11 cellular contexts compared by ENCODE assay signal in the genomic region with DNA sequence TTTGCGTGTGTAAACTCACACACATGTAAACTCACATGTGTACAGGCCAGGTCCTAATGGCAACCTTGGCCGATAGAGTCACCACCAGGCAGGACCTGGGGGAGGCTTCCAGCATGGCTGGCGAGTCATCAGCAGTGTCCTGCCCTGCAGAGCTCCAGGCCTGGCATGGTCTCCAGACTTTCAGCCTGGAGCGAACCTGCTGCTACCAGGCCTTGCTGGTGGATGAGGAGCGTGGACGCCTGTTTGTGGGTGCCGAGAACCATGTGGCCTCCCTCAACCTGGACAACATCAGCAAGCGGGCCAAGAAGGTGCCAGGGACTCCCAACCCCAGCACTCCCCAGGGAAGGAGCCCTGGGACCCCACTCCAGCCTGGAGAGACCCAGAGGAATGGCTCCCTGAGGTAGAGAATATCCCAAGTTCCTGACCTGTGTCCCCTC. TPM values are rescaled to one million over a fixed set of nuclear protein-coding genes. Genes with fewer than 3 reads are reported as not detected.
DNase-seq lines count a peak whose midpoint lies in the region; ATAC-seq, FAIRE-seq and TF ChIP-seq lines count a peak whose summit lies in the region.
"Had no signal": no experiment of that assay in that cellular context is flagged by ENCODE, and none has a peak within 500 bp of the region (broad histone marks: within the 10 kb centered on the region; RNA-seq: fewer than 3 reads in every experiment).

No MANE protein-coding gene starts in this region.

- DNase-seq in HepG2 (ENCODE audit: low spot score) = no peak
- no peak for DNase-seq in right lobe of liver
- no peak for DNase-seq in kidney
- DNase-seq in iPS-NIHi7 (ENCODE audit: extremely low spot score) = no peak
- DNase-seq: KG1 had no signal

- H3K9ac ChIP-seq in HepG2 (ENCODE audit: insufficient read depth, low read depth, low read length) (peak overlapping the region; percentile 94), kidney (ENCODE audit: low read length in 2 of 2) (peak overlapping the region in 1 of 2 donors; percentile 95)

- POLR2A ChIA-PET in HepG2 (lab: Yijun Ruan, JAX) = interaction anchor here (1.0 to 5.5 kb wide), 13 partner anchors 9 to 74 kb away, joined by 3 to 155 read pairs (median 11); partner anchors contain the start of genes GNAI2, HYAL2, HYAL3 and LSMEM2

- H3K4me2 ChIP-seq in HepG2 (ENCODE audit: low read depth, low read length) = peak overlapping the region; percentile 98

- H3K36me3 ChIP-seq in HepG2 (replicated peaks in 1 of 2; ENCODE audit: control insufficient read depth in 1 of 2, insufficient read depth in 2 of 2, low read length in 2 of 2) (peaks cover 4 to 13% of the 10 kb centered on the region in 2 experiments), right lobe of liver (no peaks in the 10 kb centered on the region), kidney (ENCODE audit: control insufficient read depth in 1 of 2, insufficient read depth in 2 of 2, low read length in 2 of 2) (no peaks in the 10 kb centered on the region)

- peak overlapping the region; percentile 88 for H3K27ac ChIP-seq in HepG2 (ENCODE audit: extremely low read length, insufficient read depth, low read length)
- H3K27ac ChIP-seq in right lobe of liver = no peak overlapping the region
- peak overlapping the region; percentile 91 to 94 for H3K27ac ChIP-seq in kidney (ENCODE audit: low read depth in 2 of 2, low read length in 2 of 2)

- ATAC-seq in HepG2 (no peak), right lobe of liver (no peak), HG02610 (IDR thresholded peaks at IDR 0.05; ENCODE audit: unreplicated experiment) (no peak), GM18867 (IDR thresholded peaks at IDR 0.05; ENCODE audit: unreplicated experiment) (no peak)
- ATAC-seq: GM12878, mucosa of descending colon had no signal

- H3K79me2 ChIP-seq in HepG2 (ENCODE audit: insufficient read depth, low read length) = peaks cover 33% of the 10 kb centered on the region

- TF ChIP-seq EP300 in HepG2 (IDR thresholded peaks at IDR 0.05; ENCODE audit: low read depth in 2 of 2, low read length in 2 of 2) (no peak), HepG2 (CRISPR knock-in tag; IDR thresholded peaks at IDR 0.05; ENCODE audit: borderline replicate concordance) (no peak)

- intact Hi-C loops in HepG2 (cut with micrococcal nuclease; ENCODE audit: unreplicated experiment) (loop anchor here (5.0 kb wide), 2 partner anchors 43 to 78 kb away; partner anchors contain the start of gene GNAT1), right lobe of liver (cut with DNase I) (loop anchor here (5.0 to 10.0 kb wide), 3 partner anchors 43 to 145 kb away; partner anchors contain the start of gene HYAL2 (in 1 of the 2)), kidney (cut with DNase I) (loop anchor here (5.0 kb wide), 1 partner anchor 43 kb away; no protein-coding TSS in a partner anchor)

- H3K4me3 ChIP-seq in HepG2 (replicated peaks in 1 of 3; ENCODE audit: insufficient read depth in 1 of 3, low read depth in 2 of 3, low read length in 3 of 3) (peak overlapping the region; percentile 71 to 88 (median 83)), right lobe of liver (no peak overlapping the region), kidney (ENCODE audit: low read length in 2 of 2) (peak overlapping the region; percentile 73 to 84)
- H3K4me3 ChIP-seq: GM12878, mucosa of descending colon had no signal

- H3K27me3 ChIP-seq in HepG2 (ENCODE audit: control insufficient read depth in 1 of 2, insufficient read depth in 2 of 2, low read length in 2 of 2) = no peaks in the 10 kb centered on the region; a peak in 1 of 5 replicates
- no peaks in the 10 kb centered on the region for H3K27me3 ChIP-seq in right lobe of liver

- no peak for TF ChIP-seq CTCF in HepG2 (CRISPR knock-in tag; IDR thresholded peaks at IDR 0.05)
- no peak for TF ChIP-seq CTCF in right lobe of liver (IDR thresholded peaks at IDR 0.05)
- TF ChIP-seq CTCF in kidney (IDR thresholded peaks at IDR 0.05; ENCODE audit: borderline replicate concordance, extremely low read depth, insufficient read depth) = no peak

- H3K4me1 ChIP-seq in HepG2 (ENCODE audit: insufficient read depth, low read length) (peaks cover 84% of the 10 kb centered on the region), right lobe of liver (peaks cover 0 to 41% (median 5%) of the 10 kb centered on the region in 4 donors), kidney (ENCODE audit: control insufficient read depth in 1 of 2, insufficient read depth in 1 of 2, low read depth in 1 of 2, low read length in 2 of 2) (peaks cover 42 to 58% of the 10 kb centered on the region in 2 donors)

- no peak; a peak in 1 of 4 replicates for TF ChIP-seq POLR2A in HepG2 (IDR thresholded peaks at IDR 0.05; ENCODE audit: insufficient read depth in 1 of 2, low read depth in 2 of 2, low read length in 2 of 2)
- no peak for TF ChIP-seq POLR2A in right lobe of liver (IDR thresholded peaks at IDR 0.05)

- CTCF ChIA-PET in HepG2 (lab: Yijun Ruan, JAX; ENCODE audit: low intra/inter-chr PET ratio, low total read pairs) = interaction anchor here (1.2 to 6.4 kb wide), 2 partner anchors 9 to 43 kb away, joined by 3 to 63 read pairs; no protein-coding TSS in a partner anchor

- no peaks in the 10 kb centered on the region; the same call in 1 of the 2 replicates for H4K20me1 ChIP-seq in HepG2 (ENCODE audit: insufficient read depth, low read length)

- H3K9me3 ChIP-seq in HepG2 (ENCODE audit: low read length) (no peaks in the 10 kb centered on the region), right lobe of liver (no peaks in the 10 kb centered on the region), kidney (ENCODE audit: control insufficient read depth in 1 of 2, low read length in 2 of 2) (no peaks in the 10 kb centered on the region)
- H3K9me3 ChIP-seq: mucosa of descending colon had no signal

- BruUV-seq in HepG2 (replicated peaks; lab: Mats Ljungman, UMichigan) = no TSS peak

- 6% methylated on average over 5 of the region's 8 CpGs for WGBS in HepG2 (ENCODE audit: low lambda C conversion rate)
- no CpG with 5 or more reads among the region's 8 CpGs for WGBS in right lobe of liver (ENCODE audit: insufficient coverage, low coverage, low lambda C conversion rate, missing lambda C conversion rate)

- FAIRE-seq in HepG2 (lab: Jason Lieb, UNC) (no peak), kidney (lab: Jason Lieb, UNC) (no peak)
- FAIRE-seq: endometrium, GM12878 had no signal

- TF ChIP-seq RAD21 in HepG2 (CRISPR knock-in tag; IDR thresholded peaks at IDR 0.05) = no peak

- H2AFZ ChIP-seq in HepG2 (ENCODE audit: low read length) = no peak overlapping the region

- in situ Hi-C loops in HepG2 (cut with HindIII; ENCODE audit: extremely low pct_ligation_motif_present, low pct_unique_long_range_greater_than_20kb) = loop anchor here (5.0 to 10.0 kb wide), 2 partner anchors 43 to 75 kb away; partner anchors contain the start of gene GNAT1

RNA-seq across cellular contexts. Expression of gene SEMA3B, which starts 1.0 kb away (rescaled TPM):
- total RNA-seq in HepG2 (2016; rRNA removed; fragmentation: Illumina TruSeq; extraction: Trizol) (25.6 and 93.2 TPM in 2 replicates), right lobe of liver (1 to 10 TPM; 1.7 to 4.5 (median 2.6) TPM), kidney (96.1 TPM)
- total RNA-seq in HepG2 (2016; cell fraction: cytosol; rRNA removed; fragmentation: Illumina TruSeq; extraction: Trizol; ENCODE audit: low read depth) = 12.3 and 13.3 TPM in 2 replicates
- total RNA-seq in HepG2 (2016; cell fraction: insoluble cytoplasmic fraction; rRNA removed; fragmentation: Illumina TruSeq; extraction: Trizol) = 23.5 and 94.1 TPM in 2 replicates
- total RNA-seq in HepG2 (2016; cell fraction: membrane; rRNA removed; fragmentation: Illumina TruSeq; extraction: Trizol) = 18.0 and 19.0 TPM in 2 replicates
- total RNA-seq in HepG2 (2016; cell fraction: nucleus; rRNA removed; fragmentation: Illumina TruSeq; extraction: Trizol) = 106 and 120 TPM in 2 replicates
- polyA plus RNA-seq in HepG2 (2011; rRNA removed) (158 and 173 TPM in 2 replicates), kidney (ENCODE audit: insufficient read depth, low read depth, low replicate concordance) (99.9 TPM)
- polyA plus RNA-seq in HepG2 (2011; cell fraction: cytosol; rRNA removed) = 99.8 and 199 TPM in 2 replicates
- polyA plus RNA-seq in HepG2 (2011; cell fraction: nucleus; rRNA removed) = 824 and 1,487 TPM in 2 replicates
- polyA plus RNA-seq in HepG2 (2012) = 48.8 and 75.5 TPM in 2 replicates
- 10.5 and 10.8 TPM in 2 replicates for polyA plus RNA-seq in HepG2 (2016; cell fraction: cytosol; fragmentation: Illumina TruSeq; extraction: Trizol; ENCODE audit: low read depth)
- polyA plus RNA-seq in HepG2 (2016; cell fraction: insoluble cytoplasmic fraction; fragmentation: Illumina TruSeq; extraction: Trizol; ENCODE audit: low read depth) = 26.4 and 37.1 TPM in 2 replicates
- 15.3 and 17.6 TPM in 2 replicates for polyA plus RNA-seq in HepG2 (2016; cell fraction: membrane; fragmentation: Illumina TruSeq; extraction: Trizol; ENCODE audit: low read depth)
- 390 and 409 TPM in 2 replicates for polyA plus RNA-seq in HepG2 (2016; cell fraction: nucleus; fragmentation: Illumina TruSeq; extraction: Trizol; ENCODE audit: insufficient read depth, low read depth)
- polyA minus RNA-seq in HepG2 (2011; rRNA and poly(A)+ RNA removed; ENCODE audit: low replicate concordance) = 84.6 and 160 TPM in 2 replicates
- polyA minus RNA-seq in HepG2 (2011; cell fraction: cytosol; rRNA and poly(A)+ RNA removed) = 55.4 and 70.0 TPM in 2 replicates
- 81.1 and 108 TPM in 2 replicates for polyA minus RNA-seq in HepG2 (2011; cell fraction: nucleus; rRNA and poly(A)+ RNA removed)

RNA-seq across cellular contexts. Expression of gene LSMEM2, which starts 8.9 kb away (rescaled TPM):
- total RNA-seq in HepG2 (2016; rRNA removed; fragmentation: Illumina TruSeq; extraction: Trizol) (0.07 TPM in 1 of 2 replicates, not detected in the other), right lobe of liver (not detected), kidney (0.22 TPM)
- total RNA-seq in HepG2 (2016; cell fraction: cytosol; rRNA removed; fragmentation: Illumina TruSeq; extraction: Trizol; ENCODE audit: low read depth) = not detected in 2 replicates
- total RNA-seq in HepG2 (2016; cell fraction: insoluble cytoplasmic fraction; rRNA removed; fragmentation: Illumina TruSeq; extraction: Trizol) = 0.06 TPM in 1 of 2 replicates, not detected in the other
- not detected in 2 replicates for total RNA-seq in HepG2 (2016; cell fraction: membrane; rRNA removed; fragmentation: Illumina TruSeq; extraction: Trizol)
- total RNA-seq in HepG2 (2016; cell fraction: nucleus; rRNA removed; fragmentation: Illumina TruSeq; extraction: Trizol) = 0.25 TPM in 1 of 2 replicates, not detected in the other
- polyA plus RNA-seq in HepG2 (2011; rRNA removed) (0.41 and 0.44 TPM in 2 replicates), kidney (ENCODE audit: insufficient read depth, low read depth, low replicate concordance) (0.62 TPM)
- 0.08 and 0.15 TPM in 2 replicates for polyA plus RNA-seq in HepG2 (2011; cell fraction: cytosol; rRNA removed)
- 1.3 and 2.1 TPM in 2 replicates for polyA plus RNA-seq in HepG2 (2011; cell fraction: nucleus; rRNA removed)
- 0.17 and 0.37 TPM in 2 replicates for polyA plus RNA-seq in HepG2 (2012)
- polyA plus RNA-seq in HepG2 (2016; cell fraction: cytosol; fragmentation: Illumina TruSeq; extraction: Trizol; ENCODE audit: low read depth) = not detected in 2 replicates
- polyA plus RNA-seq in HepG2 (2016; cell fraction: insoluble cytoplasmic fraction; fragmentation: Illumina TruSeq; extraction: Trizol; ENCODE audit: low read depth) = not detected in 2 replicates
- not detected in 2 replicates for polyA plus RNA-seq in HepG2 (2016; cell fraction: membrane; fragmentation: Illumina TruSeq; extraction: Trizol; ENCODE audit: low read depth)
- polyA plus RNA-seq in HepG2 (2016; cell fraction: nucleus; fragmentation: Illumina TruSeq; extraction: Trizol; ENCODE audit: insufficient read depth, low read depth) = 0.42 TPM in 1 of 2 replicates, not detected in the other
- polyA minus RNA-seq in HepG2 (2011; rRNA and poly(A)+ RNA removed; ENCODE audit: low replicate concordance) = 0.09 and 0.34 TPM in 2 replicates
- not detected in 2 replicates for polyA minus RNA-seq in HepG2 (2011; cell fraction: cytosol; rRNA and poly(A)+ RNA removed)
- 0.90 TPM in 1 of 2 replicates, not detected in the other for polyA minus RNA-seq in HepG2 (2011; cell fraction: nucleus; rRNA and poly(A)+ RNA removed)
- total RNA-seq: activated CD8-positive, alpha-beta memory T cell treated with anti-CD3 and anti-CD28 coated beads for 36 hours; GM12878 had no signal

RNA-seq across cellular contexts. Expression of gene IFRD2, which starts 22.2 kb away (rescaled TPM):
- 81.4 and 96.1 TPM in 2 replicates for total RNA-seq in HepG2 (2016; rRNA removed; fragmentation: Illumina TruSeq; extraction: Trizol)
- total RNA-seq in HepG2 (2016; cell fraction: cytosol; rRNA removed; fragmentation: Illumina TruSeq; extraction: Trizol; ENCODE audit: low read depth) = 66.4 and 85.9 TPM in 2 replicates
- 79.0 and 101 TPM in 2 replicates for total RNA-seq in HepG2 (2016; cell fraction: insoluble cytoplasmic fraction; rRNA removed; fragmentation: Illumina TruSeq; extraction: Trizol)
- total RNA-seq in HepG2 (2016; cell fraction: membrane; rRNA removed; fragmentation: Illumina TruSeq; extraction: Trizol) = 126 and 147 TPM in 2 replicates
- 83.9 and 92.3 TPM in 2 replicates for total RNA-seq in HepG2 (2016; cell fraction: nucleus; rRNA removed; fragmentation: Illumina TruSeq; extraction: Trizol)
- 32.8 and 43.1 TPM in 2 replicates for polyA plus RNA-seq in HepG2 (2011; rRNA removed)
- polyA plus RNA-seq in HepG2 (2011; cell fraction: cytosol; rRNA removed) = 29.8 and 39.8 TPM in 2 replicates
- polyA plus RNA-seq in HepG2 (2011; cell fraction: nucleus; rRNA removed) = 174 and 179 TPM in 2 replicates
- polyA plus RNA-seq in HepG2 (2012) = 38.5 and 48.9 TPM in 2 replicates
- 54.5 and 72.4 TPM in 2 replicates for polyA plus RNA-seq in HepG2 (2016; cell fraction: cytosol; fragmentation: Illumina TruSeq; extraction: Trizol; ENCODE audit: low read depth)
- 62.4 and 77.5 TPM in 2 replicates for polyA plus RNA-seq in HepG2 (2016; cell fraction: insoluble cytoplasmic fraction; fragmentation: Illumina TruSeq; extraction: Trizol; ENCODE audit: low read depth)
- 89.6 and 91.5 TPM in 2 replicates for polyA plus RNA-seq in HepG2 (2016; cell fraction: membrane; fragmentation: Illumina TruSeq; extraction: Trizol; ENCODE audit: low read depth)
- 124 and 130 TPM in 2 replicates for polyA plus RNA-seq in HepG2 (2016; cell fraction: nucleus; fragmentation: Illumina TruSeq; extraction: Trizol; ENCODE audit: insufficient read depth, low read depth)
- 61.7 and 107 TPM in 2 replicates for polyA minus RNA-seq in HepG2 (2011; rRNA and poly(A)+ RNA removed; ENCODE audit: low replicate concordance)
- 15.9 and 21.4 TPM in 2 replicates for polyA minus RNA-seq in HepG2 (2011; cell fraction: cytosol; rRNA and poly(A)+ RNA removed)
- polyA minus RNA-seq in HepG2 (2011; cell fraction: nucleus; rRNA and poly(A)+ RNA removed) = 46.6 and 52.5 TPM in 2 replicates
- total RNA-seq in right lobe of liver = 10 to 100 TPM; 40.8 to 71.0 (median 56.3) TPM
- total RNA-seq in kidney = 78.1 TPM
- 54.1 TPM for polyA plus RNA-seq in kidney (ENCODE audit: insufficient read depth, low read depth, low replicate concordance)

RNA-seq across cellular contexts. Expression of gene HYAL3, which starts 29.2 kb away (rescaled TPM):
- total RNA-seq in HepG2 (2016; rRNA removed; fragmentation: Illumina TruSeq; extraction: Trizol) (5.5 and 5.9 TPM in 2 replicates), right lobe of liver (1 to 10 TPM; 1.8 to 7.5 (median 3.1) TPM), kidney (2.0 TPM)
- total RNA-seq in HepG2 (2016; cell fraction: cytosol; rRNA removed; fragmentation: Illumina TruSeq; extraction: Trizol; ENCODE audit: low read depth) = 3.1 and 4.0 TPM in 2 replicates
- total RNA-seq in HepG2 (2016; cell fraction: insoluble cytoplasmic fraction; rRNA removed; fragmentation: Illumina TruSeq; extraction: Trizol) = 4.8 and 6.5 TPM in 2 replicates
- total RNA-seq in HepG2 (2016; cell fraction: membrane; rRNA removed; fragmentation: Illumina TruSeq; extraction: Trizol) = 4.7 and 5.3 TPM in 2 replicates
- total RNA-seq in HepG2 (2016; cell fraction: nucleus; rRNA removed; fragmentation: Illumina TruSeq; extraction: Trizol) = 4.6 and 5.5 TPM in 2 replicates
- polyA plus RNA-seq in HepG2 (2011; rRNA removed) (10.4 and 12.9 TPM in 2 replicates), kidney (ENCODE audit: insufficient read depth, low read depth, low replicate concordance) (3.2 TPM)
- 10.7 and 17.4 TPM in 2 replicates for polyA plus RNA-seq in HepG2 (2011; cell fraction: cytosol; rRNA removed)
- polyA plus RNA-seq in HepG2 (2011; cell fraction: nucleus; rRNA removed) = 24.5 and 24.6 TPM in 2 replicates
- 2.2 and 2.5 TPM in 2 replicates for polyA plus RNA-seq in HepG2 (2012)
- polyA plus RNA-seq in HepG2 (2016; cell fraction: cytosol; fragmentation: Illumina TruSeq; extraction: Trizol; ENCODE audit: low read depth) = 2.8 and 4.1 TPM in 2 replicates
- polyA plus RNA-seq in HepG2 (2016; cell fraction: insoluble cytoplasmic fraction; fragmentation: Illumina TruSeq; extraction: Trizol; ENCODE audit: low read depth) = 6.1 and 9.3 TPM in 2 replicates
- polyA plus RNA-seq in HepG2 (2016; cell fraction: membrane; fragmentation: Illumina TruSeq; extraction: Trizol; ENCODE audit: low read depth) = 6.6 and 7.3 TPM in 2 replicates
- 9.7 and 11.4 TPM in 2 replicates for polyA plus RNA-seq in HepG2 (2016; cell fraction: nucleus; fragmentation: Illumina TruSeq; extraction: Trizol; ENCODE audit: insufficient read depth, low read depth)
- 24.0 and 60.6 TPM in 2 replicates for polyA minus RNA-seq in HepG2 (2011; rRNA and poly(A)+ RNA removed; ENCODE audit: low replicate concordance)
- polyA minus RNA-seq in HepG2 (2011; cell fraction: cytosol; rRNA and poly(A)+ RNA removed) = 5.2 and 5.5 TPM in 2 replicates
- polyA minus RNA-seq in HepG2 (2011; cell fraction: nucleus; rRNA and poly(A)+ RNA removed) = 5.8 and 7.0 TPM in 2 replicates

RNA-seq across cellular contexts. Expression of gene NAA80, which starts 29.2 kb away (rescaled TPM):
- 1.5 and 3.4 TPM in 2 replicates for total RNA-seq in HepG2 (2016; rRNA removed; fragmentation: Illumina TruSeq; extraction: Trizol)
- total RNA-seq in HepG2 (2016; cell fraction: cytosol; rRNA removed; fragmentation: Illumina TruSeq; extraction: Trizol; ENCODE audit: low read depth) = 1.2 and 1.4 TPM in 2 replicates
- 1.9 and 4.5 TPM in 2 replicates for total RNA-seq in HepG2 (2016; cell fraction: insoluble cytoplasmic fraction; rRNA removed; fragmentation: Illumina TruSeq; extraction: Trizol)
- 1.7 and 3.0 TPM in 2 replicates for total RNA-seq in HepG2 (2016; cell fraction: membrane; rRNA removed; fragmentation: Illumina TruSeq; extraction: Trizol)
- total RNA-seq in HepG2 (2016; cell fraction: nucleus; rRNA removed; fragmentation: Illumina TruSeq; extraction: Trizol) = 6.5 and 6.8 TPM in 2 replicates
- 8.7 and 13.1 TPM in 2 replicates for polyA plus RNA-seq in HepG2 (2011; rRNA removed)
- 3.4 and 5.0 TPM in 2 replicates for polyA plus RNA-seq in HepG2 (2011; cell fraction: cytosol; rRNA removed)
- polyA plus RNA-seq in HepG2 (2011; cell fraction: nucleus; rRNA removed) = 46.7 and 51.7 TPM in 2 replicates
- 5.2 and 6.1 TPM in 2 replicates for polyA plus RNA-seq in HepG2 (2012)
- 2.4 and 3.7 TPM in 2 replicates for polyA plus RNA-seq in HepG2 (2016; cell fraction: cytosol; fragmentation: Illumina TruSeq; extraction: Trizol; ENCODE audit: low read depth)
- 4.3 and 5.4 TPM in 2 replicates for polyA plus RNA-seq in HepG2 (2016; cell fraction: insoluble cytoplasmic fraction; fragmentation: Illumina TruSeq; extraction: Trizol; ENCODE audit: low read depth)
- polyA plus RNA-seq in HepG2 (2016; cell fraction: membrane; fragmentation: Illumina TruSeq; extraction: Trizol; ENCODE audit: low read depth) = 5.1 and 5.3 TPM in 2 replicates
- polyA plus RNA-seq in HepG2 (2016; cell fraction: nucleus; fragmentation: Illumina TruSeq; extraction: Trizol; ENCODE audit: insufficient read depth, low read depth) = 23.1 and 24.6 TPM in 2 replicates
- polyA minus RNA-seq in HepG2 (2011; rRNA and poly(A)+ RNA removed; ENCODE audit: low replicate concordance) = 20.9 and 56.7 TPM in 2 replicates
- polyA minus RNA-seq in HepG2 (2011; cell fraction: cytosol; rRNA and poly(A)+ RNA removed) = 2.0 and 2.9 TPM in 2 replicates
- polyA minus RNA-seq in HepG2 (2011; cell fraction: nucleus; rRNA and poly(A)+ RNA removed) = 15.7 and 16.0 TPM in 2 replicates
- 1 to 10 TPM; 2.5 to 6.2 (median 3.5) TPM for total RNA-seq in right lobe of liver
- total RNA-seq in kidney = 10.7 TPM
- 8.7 TPM for polyA plus RNA-seq in kidney (ENCODE audit: insufficient read depth, low read depth, low replicate concordance)

Comparison
In these comparisons a context has a peak if more than half of its experiments do, and no peak if none do; other contexts are left out.
1. H3K27ac ChIP-seq: peak in HepG2 (single experiment) and kidney (2 of 2); none in right lobe of liver (0 of 3).
2. H3K4me3 ChIP-seq: peak in HepG2 (3 of 3) and kidney (2 of 2); none in right lobe of liver (0 of 3).